Comparison of ENCODE assay signal across 8 cellular contexts in genomic region chr1:67685558-67686271, GRCh38. TPM values are rescaled to one million over a fixed set of nuclear protein-coding genes. Genes with fewer than 3 reads are reported as not detected.
DNase-seq lines count a peak whose midpoint lies in the region; ATAC-seq and TF ChIP-seq lines count a peak whose summit lies in the region.

No MANE protein-coding gene starts in this region.

- H3K27me3 ChIP-seq in HUES6 (ENCODE audit: control insufficient read depth, insufficient read depth, low read length): no peaks in the 10 kb centered on the region
- no peaks in the 10 kb centered on the region for H3K27me3 ChIP-seq in WERI-Rb-1 (ENCODE audit: insufficient read depth, low read depth, severe bottlenecking)

- H3K4me3 ChIP-seq in HUES6 (ENCODE audit: low read depth, low read length) (peak overlapping the region; percentile 98), WERI-Rb-1 (ENCODE audit: low read depth, low read length) (peak overlapping the region; percentile 100), cardiac fibroblast (replicated peaks in 1 of 2; ENCODE audit: low read depth in 2 of 2, low read length in 2 of 2) (peak overlapping the region; percentile 93 to 98)

- H3K36me3 ChIP-seq in HUES6 (ENCODE audit: control insufficient read depth, insufficient read depth, low read length) (peaks cover 27% of the 10 kb centered on the region), WERI-Rb-1 (peaks cover 49% of the 10 kb centered on the region)

- intact Hi-C loops in left colon (cut with DNase I, micrococcal nuclease): loop anchor here in 1 of 2 donors (5.0 kb wide), 1 partner anchor 77 kb away; no protein-coding TSS in a partner anchor

- peaks cover 27% of the 10 kb centered on the region for H3K4me1 ChIP-seq in HUES6 (ENCODE audit: control insufficient read depth, insufficient read depth, low read length)

- ATAC-seq in left colon: peak; percentile 35

- H3K27ac ChIP-seq in HUES6 (ENCODE audit: low read depth, low read length) (peak overlapping the region; percentile 93), WERI-Rb-1 (peak overlapping the region; percentile 95)

- TF ChIP-seq CTCF in GM20000 (IDR thresholded peaks at IDR 0.05; ENCODE audit: extremely low read depth, missing control alignments) (no peak), WERI-Rb-1 (IDR thresholded peaks at IDR 0.05; ENCODE audit: low read depth, low read length) (no peak), cardiac fibroblast (IDR thresholded peaks at IDR 0.05; ENCODE audit: low read depth, low read length) (no peak)

- H3K9me3 ChIP-seq in HUES6 (ENCODE audit: control insufficient read depth, insufficient read depth, low read depth, low read length) (no peaks in the 10 kb centered on the region), WERI-Rb-1 (ENCODE audit: severe bottlenecking) (no peaks in the 10 kb centered on the region)

- DNase-seq in CMK (ENCODE audit: low read depth): peak; percentile 41
- DNase-seq in GM20000 (ENCODE audit: low spot score): peak; percentile 63
- DNase-seq in WERI-Rb-1: peak; percentile 42
- peak; percentile 51 to 62 for DNase-seq in cardiac fibroblast (ENCODE audit: low read depth in 2 of 2)
- DNase-seq in left colon: peak; percentile 70 to 71
- peak; percentile 72 for DNase-seq in stimulated activated CD4-positive, alpha-beta T cell treated with anti-CD3 and anti-CD28 coated beads, Interleukin-4, amount 100 ng/mL, for 1 hour
- DNase-seq in inferior parietal cortex (ENCODE audit: extremely low spot score): no peak

- H3K9ac ChIP-seq in HUES6 (ENCODE audit: low read length): peak overlapping the region; percentile 94

RNA-seq across cellular contexts. Expression of gene GADD45A, which starts 0.7 kb away (rescaled TPM):
- total RNA-seq in left colon: 10 to 100 TPM; 43.4 to 49.7 TPM
